8 cellular contexts compared by ENCODE assay signal in genomic region chr3:129892857-129893615, GRCh38.
DNase-seq lines count a peak whose midpoint lies in the region; ATAC-seq lines count a peak whose summit lies in the region.

No MANE protein-coding gene starts in this region.

- DNase-seq in DMS79 treated with DMSO at 0.1 percent for 48 hours (lab: John Stamatoyannopoulos, UW) (peak; percentile 60), SKM-1 (lab: John Stamatoyannopoulos, UW; ENCODE audit: unreplicated experiment) (peak; percentile 60), amygdala (lab: John Stamatoyannopoulos, UW) (peak in 34 of 56 donors; percentile 30 to 87 (median 60)), hypothalamus (lab: John Stamatoyannopoulos, UW) (peak in 37 of 51 donors; percentile 30 to 87 (median 58)), skeletal muscle cell (ENCODE audit: low read depth) (peak; percentile 5), HCEC 1CT (no peak)

- H3K4me3 ChIP-seq in skeletal muscle cell (ENCODE audit: low read depth, low read length), result peak overlapping the region; percentile 88

- ATAC-seq in GM19397 (IDR thresholded peaks at IDR 0.05; ENCODE audit: unreplicated experiment), result peak; percentile 71
- ATAC-seq in HG03520 (IDR thresholded peaks at IDR 0.05; ENCODE audit: unreplicated experiment), result peak; percentile 43
